In genomic region chr3:63228677-63229076, GRCh38 we compare ENCODE assay signal across 8 cellular contexts. TPM values are rescaled to one million over a fixed set of nuclear protein-coding genes. Genes with fewer than 3 reads are reported as not detected.
DNase-seq lines count a peak whose midpoint lies in the region; ATAC-seq, FAIRE-seq and TF ChIP-seq lines count a peak whose summit lies in the region.

No MANE protein-coding gene starts in this region.

- ATAC-seq in HG03521 (IDR thresholded peaks at IDR 0.05; ENCODE audit: unreplicated experiment) (no peak), GM18517 (IDR thresholded peaks at IDR 0.05; ENCODE audit: unreplicated experiment) (no peak)

- H3K9me3 Mint-ChIP-seq in activated CD4-positive, alpha-beta T cell treated with anti-CD3 and anti-CD28 coated beads, Interleukin-2, amount 10 ng/mL, durations not matched to agents 7 days and 5 days: peaks cover 2% of the 10 kb centered on the region

- no peak overlapping the region for H3K4me3 ChIP-seq in HFF-Myc (replicated peaks; ENCODE audit: low read depth, low read length)
- no peak overlapping the region for H3K4me3 ChIP-seq in astrocyte of the cerebellum (ENCODE audit: low read depth, low read length)

- TF ChIP-seq CTCF in HFF-Myc (IDR thresholded peaks at IDR 0.05; ENCODE audit: low read depth, low read length, missing control alignments) (peak; percentile 46), astrocyte of the cerebellum (IDR thresholded peaks at IDR 0.05; ENCODE audit: low read depth, low read length, missing control alignments) (peak; percentile 67)

- no peaks in the 10 kb centered on the region for H3K4me1 Mint-ChIP-seq in activated CD4-positive, alpha-beta T cell treated with anti-CD3 and anti-CD28 coated beads, Interleukin-2, amount 10 ng/mL, durations not matched to agents 7 days and 5 days

- POLR2A ChIA-PET in activated CD4-positive, alpha-beta T cell treated with anti-CD3 and anti-CD28 coated beads, Interleukin-2, amount 10 ng/mL, durations not matched to agents 7 days and 5 days (lab: Charles Lee): no interaction called here

- H3K27me3 Mint-ChIP-seq in activated CD4-positive, alpha-beta T cell treated with anti-CD3 and anti-CD28 coated beads, Interleukin-2, amount 10 ng/mL, durations not matched to agents 7 days and 5 days: no peaks in the 10 kb centered on the region

- no peak overlapping the region for H3K4me3 Mint-ChIP-seq in activated CD4-positive, alpha-beta T cell treated with anti-CD3 and anti-CD28 coated beads, Interleukin-2, amount 10 ng/mL, durations not matched to agents 7 days and 5 days

- CTCF ChIA-PET in activated CD4-positive, alpha-beta T cell treated with anti-CD3 and anti-CD28 coated beads, Interleukin-2, amount 10 ng/mL, durations not matched to agents 7 days and 5 days (lab: Charles Lee): no interaction called here

- FAIRE-seq in islet of Langerhans (lab: Jason Lieb, UNC): peak; percentile 99

- in situ Hi-C loops in astrocyte of the cerebellum (cut with HindIII; ENCODE audit: low sequenced_read_pairs): no loop called here

- no peaks in the 10 kb centered on the region for H3K36me3 Mint-ChIP-seq in activated CD4-positive, alpha-beta T cell treated with anti-CD3 and anti-CD28 coated beads, Interleukin-2, amount 10 ng/mL, durations not matched to agents 7 days and 5 days (ENCODE audit: low read depth)

- no peak overlapping the region for H3K27ac Mint-ChIP-seq in activated CD4-positive, alpha-beta T cell treated with anti-CD3 and anti-CD28 coated beads, Interleukin-2, amount 10 ng/mL, durations not matched to agents 7 days and 5 days

- peak; percentile 8 for DNase-seq in activated CD4-positive, alpha-beta T cell treated with anti-CD3 and anti-CD28 coated beads, Interleukin-2, amount 10 ng/mL, durations not matched to agents 7 days and 5 days
- DNase-seq in activated CD4-positive, alpha-beta T cell treated with anti-CD3 and anti-CD28 coated beads for 1 hour: no peak
- DNase-seq in HFF-Myc (ENCODE audit: extremely low read depth, low read depth) (peak; percentile 20), NCI-H146 treated with DMSO at 0.1 percent for 48 hours (lab: John Stamatoyannopoulos, UW; ENCODE audit: unreplicated experiment) (peak; percentile 68), astrocyte of the cerebellum (ENCODE audit: low read depth) (peak; percentile 3)

RNA-seq across cellular contexts. Expression of gene SYNPR, which starts 49.4 kb away (rescaled TPM):
- not detected for total RNA-seq in activated CD4-positive, alpha-beta T cell treated with anti-CD3 and anti-CD28 coated beads, Interleukin-2, amount 10 ng/mL, durations not matched to agents 7 days and 5 days
